ENCODE assay signal across 5 cellular contexts in genomic region chr12:54744590-54744989, GRCh38.
"Had no signal": no experiment of that assay in that cellular context is flagged by ENCODE, and none has a peak within 500 bp of the region (broad histone marks: within the 10 kb centered on the region; RNA-seq: fewer than 3 reads in every experiment).

No MANE protein-coding gene starts in this region.

- H3K27ac Mint-ChIP-seq: GM23338, H9 had no signal

- H3K4me3 ChIP-seq: GM23338, K562 had no signal

- ATAC-seq: GM23338, K562 had no signal

- H3K4me1 Mint-ChIP-seq: GM23338 had no signal

- DNase-seq: H9, HCEC 1CT, IMR-90 had no signal

- H3K4me3 Mint-ChIP-seq: GM23338, H9 had no signal
